In genomic region chr14:93219103-93219726, GRCh38 we compare ENCODE assay signal across 8 cellular contexts. TPM values are rescaled to one million over a fixed set of nuclear protein-coding genes. Genes with fewer than 3 reads are reported as not detected.
DNase-seq lines count a peak whose midpoint lies in the region; ATAC-seq and TF ChIP-seq lines count a peak whose summit lies in the region.

No MANE protein-coding gene starts in this region.

- no peak overlapping the region for H3K4me3 ChIP-seq in fibroblast of mammary gland (ENCODE audit: control insufficient read depth, low read depth, low read length)
- H3K4me3 ChIP-seq in prostate gland = no peak overlapping the region

- intact Hi-C loops in prostate gland (cut with DNase I) = no loop called here

- no peaks in the 10 kb centered on the region for H3K4me1 ChIP-seq in prostate gland (replicated peaks)

- no peaks in the 10 kb centered on the region for H3K9me3 Mint-ChIP-seq in HFFc6

- H3K36me3 ChIP-seq in prostate gland = no peaks in the 10 kb centered on the region

- H3K36me3 Mint-ChIP-seq in HFFc6 (ENCODE audit: low read depth) = peaks cover 10% of the 10 kb centered on the region

- H3K27me3 ChIP-seq in prostate gland (replicated peaks; ENCODE audit: insufficient read depth) = no peaks in the 10 kb centered on the region

- no peak overlapping the region for H3K27ac ChIP-seq in prostate gland

- TF ChIP-seq CTCF in HFFc6 (IDR thresholded peaks at IDR 0.05) = peak; percentile 75
- peak; percentile 71 for TF ChIP-seq CTCF in fibroblast of mammary gland (conservative IDR thresholded peaks at IDR 0.05; ENCODE audit: control insufficient read depth, insufficient read depth, low read depth, low read length)
- peak in 3 of 4 experiments; percentile 25 to 49 (median 46) for TF ChIP-seq CTCF in prostate gland (IDR thresholded peaks at IDR 0.05)

- WGBS in prostate gland = 40% methylated on average over 3 of the region's 3 CpGs

- no peak overlapping the region for H3K4me3 Mint-ChIP-seq in HFFc6

- DNase-seq in NOMO-1 (lab: John Stamatoyannopoulos, UW; ENCODE audit: unreplicated experiment in 2 of 2) = peak; percentile 8 to 58
- DNase-seq in NOMO-1 treated with dmso at 0.1 percent for 144 hours (lab: John Stamatoyannopoulos, UW; ENCODE audit: unreplicated experiment) = no peak
- peak; percentile 51 for DNase-seq in HFFc6
- peak; percentile 42 for DNase-seq in NCI-H2196 (lab: John Stamatoyannopoulos, UW; ENCODE audit: unreplicated experiment)
- peak; percentile 50 for DNase-seq in activated CD4-positive, alpha-beta T cell treated with anti-CD3 and anti-CD28 coated beads for 48 hours
- peak; percentile 72 for DNase-seq in fibroblast of mammary gland (ENCODE audit: low read depth)
- DNase-seq in prostate gland (ENCODE audit: low spot score) = peak; percentile 65

- ATAC-seq in HG02970 (IDR thresholded peaks at IDR 0.05; ENCODE audit: low FRiP score, unreplicated experiment) = no peak

- no peaks in the 10 kb centered on the region for H3K4me1 Mint-ChIP-seq in HFFc6 (ENCODE audit: low read depth)

- no peak overlapping the region for H3K27ac Mint-ChIP-seq in HFFc6

- H3K27me3 Mint-ChIP-seq in HFFc6 (ENCODE audit: insufficient read depth) = no peaks in the 10 kb centered on the region

- no peaks in the 10 kb centered on the region for H3K9me3 ChIP-seq in prostate gland

- no peak for TF ChIP-seq POLR2A in prostate gland (IDR thresholded peaks at IDR 0.05)

RNA-seq across cellular contexts. Expression of gene UBR7, which starts 12.2 kb away (rescaled TPM):
- 10 to 100 TPM; 15.3 to 23.6 (median 21.8) TPM for total RNA-seq in HFFc6 (2021; fragmentation: NEBNext Ultra II Directional; extraction: Animal tissue kit (Norgen Biotek cat#: 25700))
- 10 to 100 TPM; 22.4 to 26.2 TPM for total RNA-seq in prostate gland

RNA-seq across cellular contexts. Expression of gene GON7, which starts 12.3 kb away (rescaled TPM):
- total RNA-seq in HFFc6 (2021; fragmentation: NEBNext Ultra II Directional; extraction: Animal tissue kit (Norgen Biotek cat#: 25700)) = 10 to 100 TPM in 1 of 6 experiments, 1 to 10 TPM in 5; 7.9 to 10.1 (median 9.1) TPM
- 10 to 100 TPM in 1 of 2 donors, 1 to 10 TPM in 1; 8.7 to 17.4 TPM for total RNA-seq in prostate gland

RNA-seq across cellular contexts. Expression of gene LYSET, which starts 34.1 kb away (rescaled TPM):
- 10 to 100 TPM; 10.7 to 14.5 (median 12.8) TPM for total RNA-seq in HFFc6 (2021; fragmentation: NEBNext Ultra II Directional; extraction: Animal tissue kit (Norgen Biotek cat#: 25700))
- 10 to 100 TPM in 1 of 2 donors, 1 to 10 TPM in 1; 7.3 to 28.9 TPM for total RNA-seq in prostate gland

RNA-seq across cellular contexts. Expression of gene MOAP1, which starts 34.5 kb away (rescaled TPM):
- total RNA-seq in HFFc6 (2021; fragmentation: NEBNext Ultra II Directional; extraction: Animal tissue kit (Norgen Biotek cat#: 25700)) = 10 to 100 TPM; 12.2 to 20.4 (median 14.2) TPM
- 10 to 100 TPM; 31.2 to 39.0 TPM for total RNA-seq in prostate gland
